In genomic region chr21:35895598-35895997, GRCh38 we compare ENCODE assay signal across 18 cellular contexts.
DNase-seq lines count a peak whose midpoint lies in the region; ATAC-seq and TF ChIP-seq lines count a peak whose summit lies in the region.
"Had no signal": no experiment of that assay in that cellular context is flagged by ENCODE, and none has a peak within 500 bp of the region (broad histone marks: within the 10 kb centered on the region; RNA-seq: fewer than 3 reads in every experiment).

No MANE protein-coding gene starts in this region.

- H3K4me1 Mint-ChIP-seq in stimulated activated naive CD8-positive, alpha-beta T cell treated with anti-CD3 and anti-CD28 coated beads, Interleukin-15, amount 100 ng/mL, for 72 hours: no peaks in the 10 kb centered on the region
- H3K4me1 Mint-ChIP-seq: T-helper 17 cell had no signal

- no CpG with 5 or more reads among the region's 2 CpGs for WGBS in trophoblast cell (ENCODE audit: extremely low coverage, insufficient coverage, insufficient read length)

- no peak overlapping the region for H4K8ac ChIP-seq in trophoblast cell (ENCODE audit: low read depth, low read length)

- H3K4me3 Mint-ChIP-seq in stimulated activated naive CD8-positive, alpha-beta T cell treated with anti-CD3 and anti-CD28 coated beads, Interleukin-15, amount 100 ng/mL, for 72 hours: no peak overlapping the region
- H3K4me3 Mint-ChIP-seq: GM23338, T-helper 17 cell had no signal

- no peak overlapping the region for H3K23ac ChIP-seq in trophoblast cell (ENCODE audit: low read length)

- H3K4me3 ChIP-seq in OCI-LY3 (ENCODE audit: low read length) (no peak overlapping the region), trophoblast cell (ENCODE audit: low read depth, low read length) (no peak overlapping the region)
- H3K4me3 ChIP-seq: GM23338, K562, Peyer's patch, SJSA1 had no signal

- no peak overlapping the region for H3K9ac ChIP-seq in OCI-LY3 (ENCODE audit: low read length)
- no peak overlapping the region for H3K9ac ChIP-seq in trophoblast cell (ENCODE audit: low read length)

- no peak overlapping the region for H2AK5ac ChIP-seq in trophoblast cell (ENCODE audit: low read length)

- H4K20me1 ChIP-seq in OCI-LY3 (ENCODE audit: insufficient read depth, low read length): no peaks in the 10 kb centered on the region

- H4K12ac ChIP-seq in trophoblast cell (ENCODE audit: low read depth, low read length): no peak overlapping the region

- H3K79me2 ChIP-seq in OCI-LY3 (ENCODE audit: low read length): no peaks in the 10 kb centered on the region
- no peaks in the 10 kb centered on the region for H3K79me2 ChIP-seq in trophoblast cell (ENCODE audit: control insufficient read depth, insufficient read depth, low read length, poor library complexity)

- H3K4me1 ChIP-seq in OCI-LY3 (ENCODE audit: low read length) (peaks cover 6% of the 10 kb centered on the region), trophoblast cell (ENCODE audit: control insufficient read depth in 1 of 2, insufficient read depth in 2 of 2, low read length in 2 of 2) (peaks cover 0 to 3% of the 10 kb centered on the region in 2 experiments)
- H3K4me1 ChIP-seq: Peyer's patch, SJSA1 had no signal

- peak overlapping the region; percentile 34 for H2BK5ac ChIP-seq in trophoblast cell (ENCODE audit: low read depth, low read length, poor library complexity)

- ATAC-seq in GM18498 (IDR thresholded peaks at IDR 0.05; ENCODE audit: unreplicated experiment) (peak; percentile 12), HG02852 (IDR thresholded peaks at IDR 0.05; ENCODE audit: unreplicated experiment) (peak; percentile 3)
- no peak for ATAC-seq in stimulated activated naive CD8-positive, alpha-beta T cell treated with anti-CD3 and anti-CD28 coated beads, Interleukin-15, amount 100 ng/mL, for 72 hours
- ATAC-seq: GM23338, HCT116, K562, T-helper 17 cell had no signal

- H3K14ac ChIP-seq in trophoblast cell (ENCODE audit: low read length): no peak overlapping the region

- H2AFZ ChIP-seq in OCI-LY3 (ENCODE audit: low read depth, low read length) (no peak overlapping the region), trophoblast cell (ENCODE audit: insufficient read depth, low read length, poor library complexity) (no peak overlapping the region)

- H3K36me3 ChIP-seq in OCI-LY3 (replicated peaks; ENCODE audit: low read depth, low read length) (no peaks in the 10 kb centered on the region), trophoblast cell (ENCODE audit: control insufficient read depth in 1 of 2, insufficient read depth in 2 of 2, low read length in 2 of 2) (no peaks in the 10 kb centered on the region)
- H3K36me3 ChIP-seq: Peyer's patch, SJSA1 had no signal

- peaks cover 2% of the 10 kb centered on the region for H3K79me1 ChIP-seq in trophoblast cell (ENCODE audit: low read length)

- H3K9me3 ChIP-seq in OCI-LY3 (ENCODE audit: insufficient read depth, low read length) (no peaks in the 10 kb centered on the region), trophoblast cell (ENCODE audit: insufficient read depth, low read depth, low read length) (peaks cover 6% of the 10 kb centered on the region)
- H3K9me3 ChIP-seq: Peyer's patch had no signal

- H3K18ac ChIP-seq in trophoblast cell (ENCODE audit: low read length): no peak overlapping the region

- H3K4me2 ChIP-seq in OCI-LY3 (ENCODE audit: low read length): peak overlapping the region; percentile 8; the same call in 1 of the 2 replicates
- H3K4me2 ChIP-seq in trophoblast cell (ENCODE audit: low read length): peak overlapping the region; percentile 10
- H3K4me2 ChIP-seq: GM23338 had no signal

- no peaks in the 10 kb centered on the region for H3K27me3 ChIP-seq in OCI-LY3 (ENCODE audit: low read depth, low read length)
- H3K27me3 ChIP-seq in trophoblast cell (ENCODE audit: insufficient read depth, low read length): no peaks in the 10 kb centered on the region
- H3K27me3 ChIP-seq: Peyer's patch had no signal

- H3K27ac ChIP-seq in OCI-LY3 (ENCODE audit: low read length) (no peak overlapping the region), trophoblast cell (ENCODE audit: low read depth, low read length) (peak overlapping the region; percentile 50)
- H3K27ac ChIP-seq: Peyer's patch, SJSA1 had no signal

- peak overlapping the region; percentile 71 for H4K91ac ChIP-seq in trophoblast cell (ENCODE audit: low read depth, low read length)

- TF ChIP-seq CTCF in OCI-LY3 (IDR thresholded peaks at IDR 0.05; ENCODE audit: low read depth, low read length): no peak

- H2BK12ac ChIP-seq in trophoblast cell (ENCODE audit: low read length): no peak overlapping the region

- peaks cover 16% of the 10 kb centered on the region for H3K27me3 Mint-ChIP-seq in stimulated activated naive CD8-positive, alpha-beta T cell treated with anti-CD3 and anti-CD28 coated beads, Interleukin-15, amount 100 ng/mL, for 72 hours

- H3K27ac Mint-ChIP-seq in stimulated activated naive CD8-positive, alpha-beta T cell treated with anti-CD3 and anti-CD28 coated beads, Interleukin-15, amount 100 ng/mL, for 72 hours: no peak overlapping the region
- H3K27ac Mint-ChIP-seq: GM23338, T-helper 17 cell had no signal

- H2BK120ac ChIP-seq in trophoblast cell (ENCODE audit: insufficient read depth, low read length, poor library complexity): no peak overlapping the region

- no peak overlapping the region for H3K4ac ChIP-seq in trophoblast cell (ENCODE audit: low read depth, low read length)

- DNase-seq in trophoblast cell: no peak
- no peak for DNase-seq in effector CD8-positive, alpha-beta T cell (lab: John Stamatoyannopoulos, UW)
- DNase-seq in epidermal melanocyte (ENCODE audit: insufficient read length, low spot score): no peak
- DNase-seq in stimulated activated naive CD8-positive, alpha-beta T cell treated with anti-CD3 and anti-CD28 coated beads, Interleukin-15, amount 100 ng/mL, for 72 hours: no peak
- DNase-seq: DND-41, NCI-H1436, NCI-H1930, NCI-H226, NCI-H526, Peyer's patch, T-helper 17 cell had no signal

- no peaks in the 10 kb centered on the region for H3K9me3 Mint-ChIP-seq in stimulated activated naive CD8-positive, alpha-beta T cell treated with anti-CD3 and anti-CD28 coated beads, Interleukin-15, amount 100 ng/mL, for 72 hours
